21 cellular contexts compared by ENCODE assay signal in genomic region chr14:69023035-69023434, GRCh38.
"Had no signal": no experiment of that assay in that cellular context is flagged by ENCODE, and none has a peak within 500 bp of the region (broad histone marks: within the 10 kb centered on the region; RNA-seq: fewer than 3 reads in every experiment).

No MANE protein-coding gene starts in this region.

- FAIRE-seq: RCC 7860 had no signal

- H3K4me3 ChIP-seq: MG63, SJSA1, SK-N-MC had no signal

- DNase-seq: KBM-7, MG63, NCI-H1092, NCI-H1105 treated with DMSO at 0.1 percent for 48 hours, NCI-H1417 treated with DMSO at 0.1 percent for 48 hours, NCI-H146, NCI-H1694 treated with DMSO at 0.1 percent for 48 hours, NCI-H1930, NCI-H2081, NCI-H2107, NCI-H2227 treated with DMSO at 0.1 percent for 48 hours, NCI-H524, NCI-H69, NCI-H774, Right ventricle myocardium superior, RPMI8226, SIG-M5 had no signal

- H3K36me3 ChIP-seq: MG63, SJSA1 had no signal

- H3K27me3 ChIP-seq: MG63, SJSA1 had no signal

- H3K27ac ChIP-seq: HL-60, SJSA1, SK-N-MC had no signal

- H3K9me3 ChIP-seq: MG63, SJSA1 had no signal
